Comparison of ENCODE assay signal across 9 cellular contexts in the genomic region with DNA sequence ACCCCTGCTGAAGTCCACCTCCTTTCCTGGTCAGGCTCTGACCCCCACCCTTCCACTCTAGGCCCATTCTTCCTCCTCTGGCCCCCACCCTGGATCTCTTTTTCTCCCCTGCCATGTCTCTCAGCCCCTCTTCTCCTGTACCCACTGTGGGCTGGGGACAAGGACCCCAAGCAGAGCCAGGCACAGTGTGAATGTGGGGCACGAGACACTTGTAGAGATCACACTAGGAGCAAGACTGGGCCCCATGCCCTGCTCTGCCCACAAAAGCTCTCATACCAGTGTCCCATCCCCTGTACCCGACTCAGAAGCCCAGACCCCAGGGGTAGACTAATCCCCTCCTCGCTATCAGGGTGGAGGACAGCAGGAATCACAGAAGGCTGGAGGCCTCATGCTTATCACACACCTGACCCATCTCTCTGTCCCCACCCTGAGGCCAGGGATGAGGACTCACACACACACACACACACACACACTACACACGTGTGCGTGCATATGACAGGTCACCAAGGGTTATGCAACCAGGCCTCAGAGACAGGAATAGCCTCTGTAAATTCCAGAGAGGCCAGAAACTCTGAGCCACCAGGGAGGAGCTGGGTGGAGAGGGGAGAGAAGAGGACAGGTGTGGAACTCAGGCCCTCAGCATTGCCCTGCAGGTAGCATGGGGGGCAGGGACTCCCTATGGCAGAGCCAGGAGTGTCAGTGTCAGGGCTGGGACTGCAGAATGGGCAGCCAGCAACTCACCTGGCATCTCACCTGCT. TPM values are rescaled to one million over a fixed set of nuclear protein-coding genes. Genes with fewer than 3 reads are reported as not detected.
DNase-seq lines count a peak whose midpoint lies in the region; ATAC-seq and TF ChIP-seq lines count a peak whose summit lies in the region.
"Had no signal": no experiment of that assay in that cellular context is flagged by ENCODE, and none has a peak within 500 bp of the region (broad histone marks: within the 10 kb centered on the region; RNA-seq: fewer than 3 reads in every experiment).

No MANE protein-coding gene starts in this region.

- H3K4me1 ChIP-seq in lower lobe of right lung: peaks cover 83% of the 10 kb centered on the region

- peak; percentile 56 to 69 for ATAC-seq in lower lobe of right lung

- peak overlapping the region; percentile 98 for H3K4me3 Mint-ChIP-seq in activated naive CD4-positive, alpha-beta T cell treated with anti-CD3 and anti-CD28 coated beads, Interleukin-2, amount 50 U/mL, for 24 hours
- peak overlapping the region; percentile 99 for H3K4me3 Mint-ChIP-seq in activated naive CD8-positive, alpha-beta T cell treated with anti-CD3 and anti-CD28 coated beads for 36 hours
- H3K4me3 Mint-ChIP-seq in type B pancreatic cell (peak overlapping the region; percentile 39), mesothelial cell of epicardium (no peak overlapping the region)

- H3K9me3 ChIP-seq in lower lobe of right lung: no peaks in the 10 kb centered on the region

- H3K36me3 ChIP-seq in lower lobe of right lung: no peaks in the 10 kb centered on the region
- H3K36me3 ChIP-seq: WERI-Rb-1 had no signal

- no peak overlapping the region for H3K4me3 ChIP-seq in lower lobe of right lung

- H3K4me1 Mint-ChIP-seq in activated naive CD4-positive, alpha-beta T cell treated with anti-CD3 and anti-CD28 coated beads, Interleukin-2, amount 50 U/mL, for 24 hours: peaks cover 51% of the 10 kb centered on the region
- H3K4me1 Mint-ChIP-seq in activated naive CD8-positive, alpha-beta T cell treated with anti-CD3 and anti-CD28 coated beads for 36 hours: peaks cover 39% of the 10 kb centered on the region
- H3K4me1 Mint-ChIP-seq in type B pancreatic cell (ENCODE audit: unreplicated experiment): peaks cover 21% of the 10 kb centered on the region
- peaks cover 15% of the 10 kb centered on the region for H3K4me1 Mint-ChIP-seq in mesothelial cell of epicardium

- peak overlapping the region; percentile 97 for H3K27ac Mint-ChIP-seq in activated naive CD4-positive, alpha-beta T cell treated with anti-CD3 and anti-CD28 coated beads, Interleukin-2, amount 50 U/mL, for 24 hours
- peak overlapping the region; percentile 98 for H3K27ac Mint-ChIP-seq in activated naive CD8-positive, alpha-beta T cell treated with anti-CD3 and anti-CD28 coated beads for 36 hours
- H3K27ac Mint-ChIP-seq in type B pancreatic cell: peak overlapping the region; percentile 29
- H3K27ac Mint-ChIP-seq in mesothelial cell of epicardium: no peak overlapping the region

- H3K27ac ChIP-seq in lower lobe of right lung: peak overlapping the region; percentile 81
- H3K27ac ChIP-seq: WERI-Rb-1 had no signal

- H3K27me3 ChIP-seq in lower lobe of right lung (ENCODE audit: low read depth): no peaks in the 10 kb centered on the region

- no peaks in the 10 kb centered on the region for H3K9me3 Mint-ChIP-seq in activated naive CD4-positive, alpha-beta T cell treated with anti-CD3 and anti-CD28 coated beads, Interleukin-2, amount 50 U/mL, for 24 hours
- no peaks in the 10 kb centered on the region for H3K9me3 Mint-ChIP-seq in activated naive CD8-positive, alpha-beta T cell treated with anti-CD3 and anti-CD28 coated beads for 36 hours
- peaks cover 8% of the 10 kb centered on the region for H3K9me3 Mint-ChIP-seq in type B pancreatic cell
- no peaks in the 10 kb centered on the region for H3K9me3 Mint-ChIP-seq in mesothelial cell of epicardium

- H3K27me3 Mint-ChIP-seq in activated naive CD4-positive, alpha-beta T cell treated with anti-CD3 and anti-CD28 coated beads, Interleukin-2, amount 50 U/mL, for 24 hours: no peaks in the 10 kb centered on the region
- no peaks in the 10 kb centered on the region for H3K27me3 Mint-ChIP-seq in activated naive CD8-positive, alpha-beta T cell treated with anti-CD3 and anti-CD28 coated beads for 36 hours
- no peaks in the 10 kb centered on the region for H3K27me3 Mint-ChIP-seq in type B pancreatic cell
- no peaks in the 10 kb centered on the region for H3K27me3 Mint-ChIP-seq in mesothelial cell of epicardium (ENCODE audit: low read depth)

- intact Hi-C loops in lower lobe of right lung (cut with DNase I): no loop called here

- DNase-seq in activated naive CD4-positive, alpha-beta T cell treated with Interleukin-2 at 50 U/mL for 16 hours: no peak
- DNase-seq in activated naive CD8-positive, alpha-beta T cell treated with anti-CD3 and anti-CD28 coated beads for 36 hours: no peak
- DNase-seq in lower lobe of right lung (no peak), type B pancreatic cell (ENCODE audit: extremely low spot score, unreplicated experiment) (no peak), mesothelial cell of epicardium (ENCODE audit: low spot score in 2 of 2, unreplicated experiment in 2 of 2) (no peak), A172 (ENCODE audit: low spot score) (no peak), NCI-H187 treated with DMSO at 0.1 percent for 48 hours (lab: John Stamatoyannopoulos, UW) (no peak)
- DNase-seq: WERI-Rb-1 had no signal

- TF ChIP-seq CTCF in lower lobe of right lung (IDR thresholded peaks at IDR 0.05) (no peak), type B pancreatic cell (conservative IDR thresholded peaks at IDR 0.05) (no peak), mesothelial cell of epicardium (IDR thresholded peaks at IDR 0.05; ENCODE audit: unreplicated experiment) (no peak)

- H3K36me3 Mint-ChIP-seq in activated naive CD4-positive, alpha-beta T cell treated with anti-CD3 and anti-CD28 coated beads, Interleukin-2, amount 50 U/mL, for 24 hours: peaks cover 1% of the 10 kb centered on the region
- H3K36me3 Mint-ChIP-seq in activated naive CD8-positive, alpha-beta T cell treated with anti-CD3 and anti-CD28 coated beads for 36 hours: peaks cover 12% of the 10 kb centered on the region
- H3K36me3 Mint-ChIP-seq in type B pancreatic cell: peaks cover 9% of the 10 kb centered on the region
- peaks cover 1% of the 10 kb centered on the region for H3K36me3 Mint-ChIP-seq in mesothelial cell of epicardium

RNA-seq across cellular contexts. Expression of gene ARHGAP27, which starts 21.1 kb away (rescaled TPM):
- total RNA-seq in activated naive CD8-positive, alpha-beta T cell treated with anti-CD3 and anti-CD28 coated beads for 36 hours: 10 to 100 TPM; 33.3 to 35.8 TPM
- total RNA-seq in lower lobe of right lung (71.0 TPM), type B pancreatic cell (ENCODE audit: low replicate concordance) (26.8 and 56.2 TPM in 2 replicates), mesothelial cell of epicardium (14.5 to 16.8 TPM (median 14.8 TPM) in 3 replicates)
- total RNA-seq in A172 (2014; rRNA removed; shearing (Covaris generic)): 9.5 and 17.8 TPM in 2 replicates
